15 cellular contexts compared by ENCODE assay signal in the genomic region with DNA sequence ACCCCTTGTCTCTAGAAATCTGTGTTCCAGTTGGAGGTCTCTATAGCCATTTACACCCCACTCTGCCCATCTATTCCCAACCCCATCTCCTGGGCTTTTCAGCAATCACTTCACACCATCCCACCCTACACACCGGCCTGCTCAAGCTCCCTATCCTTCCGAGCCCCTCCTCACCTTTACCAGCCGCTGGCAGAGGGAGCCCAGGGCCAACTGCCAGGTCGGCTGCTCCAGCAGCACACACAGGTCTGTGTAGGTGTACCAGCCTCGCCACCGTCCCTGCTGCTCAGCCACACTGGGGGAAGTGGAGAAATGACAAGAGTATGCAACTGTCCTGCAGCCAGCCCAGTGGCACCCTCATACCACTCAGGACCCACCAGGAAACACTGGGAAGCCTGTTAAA. TPM values are rescaled to one million over a fixed set of nuclear protein-coding genes. Genes with fewer than 3 reads are reported as not detected.
DNase-seq lines count a peak whose midpoint lies in the region; ATAC-seq and TF ChIP-seq lines count a peak whose summit lies in the region.
"Had no signal": no experiment of that assay in that cellular context is flagged by ENCODE, and none has a peak within 500 bp of the region (broad histone marks: within the 10 kb centered on the region; RNA-seq: fewer than 3 reads in every experiment).

No MANE protein-coding gene starts in this region.

- peak overlapping the region; percentile 10 to 66 for H3K27ac Mint-ChIP-seq in activated naive CD4-positive, alpha-beta T cell treated with anti-CD3 and anti-CD28 coated beads, Interleukin-2, amount 50 U/mL, for 72 hours
- H3K27ac Mint-ChIP-seq in activated naive CD4-positive, alpha-beta T cell treated with anti-CD3 and anti-CD28 coated beads, Interleukin-2, amount 10 ng/mL, durations not matched to agents 7 days and 5 days: no peak overlapping the region
- peak overlapping the region; percentile 45 for H3K27ac Mint-ChIP-seq in T-helper 17 cell
- peak overlapping the region; percentile 57 for H3K27ac Mint-ChIP-seq in neural crest cell (ENCODE audit: unreplicated experiment)

- H3K4me1 Mint-ChIP-seq in activated naive CD4-positive, alpha-beta T cell treated with anti-CD3 and anti-CD28 coated beads, Interleukin-2, amount 10 ng/mL, durations not matched to agents 7 days and 5 days: peaks cover 33% of the 10 kb centered on the region
- H3K4me1 Mint-ChIP-seq in T-helper 17 cell (peaks cover 31% of the 10 kb centered on the region), neural crest cell (peaks cover 17% of the 10 kb centered on the region)

- peaks cover 25 to 27% of the 10 kb centered on the region in 2 donors for H3K36me3 Mint-ChIP-seq in activated naive CD4-positive, alpha-beta T cell treated with anti-CD3 and anti-CD28 coated beads, Interleukin-2, amount 50 U/mL, for 72 hours
- H3K36me3 Mint-ChIP-seq in activated naive CD4-positive, alpha-beta T cell treated with anti-CD3 and anti-CD28 coated beads, Interleukin-2, amount 10 ng/mL, durations not matched to agents 7 days and 5 days: peaks cover 31% of the 10 kb centered on the region
- H3K36me3 Mint-ChIP-seq in T-helper 17 cell (ENCODE audit: low read depth) (peaks cover 7% of the 10 kb centered on the region), neural crest cell (ENCODE audit: low read depth) (peaks cover 2% of the 10 kb centered on the region)

- no peak for DNase-seq in activated naive CD4-positive, alpha-beta T cell treated with anti-CD3 and anti-CD28 coated beads, Interleukin-2, amount 50 U/mL, for 72 hours (ENCODE audit: low spot score in 2 of 2)
- no peak for DNase-seq in activated naive CD4-positive, alpha-beta T cell treated with anti-CD3 and anti-CD28 coated beads, Interleukin-2, amount 10 ng/mL, durations not matched to agents 7 days and 5 days
- DNase-seq in T-helper 17 cell (no peak), neural crest cell (ENCODE audit: low read depth, low spot score) (no peak), NCI-H510A treated with DMSO at 0.1 percent for 48 hours (lab: John Stamatoyannopoulos, UW) (no peak)
- DNase-seq: ACHN, DND-41, Kasumi-1, MG63, NCI-H1048, NCI-H1436 treated with DMSO at 0.1 percent for 48 hours, NCI-H2029, NCI-H345, NCI-H526 had no signal

- no peaks in the 10 kb centered on the region for H3K9me3 ChIP-seq in T-helper 17 cell (ENCODE audit: control insufficient read depth, low read length, poor library complexity, severe bottlenecking)
- H3K9me3 ChIP-seq: MG63 had no signal

- H3K27me3 Mint-ChIP-seq in activated naive CD4-positive, alpha-beta T cell treated with anti-CD3 and anti-CD28 coated beads, Interleukin-2, amount 10 ng/mL, durations not matched to agents 7 days and 5 days: no peaks in the 10 kb centered on the region
- H3K27me3 Mint-ChIP-seq in T-helper 17 cell (no peaks in the 10 kb centered on the region), neural crest cell (ENCODE audit: low read depth) (no peaks in the 10 kb centered on the region)

- CTCF ChIA-PET in activated naive CD4-positive, alpha-beta T cell treated with anti-CD3 and anti-CD28 coated beads, Interleukin-2, amount 10 ng/mL, durations not matched to agents 7 days and 5 days (lab: Charles Lee): interaction anchor here (1.3 to 5.6 kb wide), 9 partner anchors 13 to 125 kb away, joined by 4 to 70 read pairs (median 8); partner anchors contain the start of genes DNAJB2, NHEJ1, TUBA4B and ZFAND2B

- no peak for ATAC-seq in activated naive CD4-positive, alpha-beta T cell treated with anti-CD3 and anti-CD28 coated beads, Interleukin-2, amount 50 U/mL, for 72 hours
- no peak for ATAC-seq in T-helper 17 cell

- no peaks in the 10 kb centered on the region for H3K9me3 Mint-ChIP-seq in activated naive CD4-positive, alpha-beta T cell treated with anti-CD3 and anti-CD28 coated beads, Interleukin-2, amount 50 U/mL, for 72 hours
- H3K9me3 Mint-ChIP-seq in activated naive CD4-positive, alpha-beta T cell treated with anti-CD3 and anti-CD28 coated beads, Interleukin-2, amount 10 ng/mL, durations not matched to agents 7 days and 5 days: no peaks in the 10 kb centered on the region
- no peaks in the 10 kb centered on the region for H3K9me3 Mint-ChIP-seq in neural crest cell

- TF ChIP-seq CTCF in neural crest cell (conservative IDR thresholded peaks at IDR 0.05): no peak

- no peak overlapping the region for H3K4me3 Mint-ChIP-seq in activated naive CD4-positive, alpha-beta T cell treated with anti-CD3 and anti-CD28 coated beads, Interleukin-2, amount 10 ng/mL, durations not matched to agents 7 days and 5 days
- H3K4me3 Mint-ChIP-seq in T-helper 17 cell (no peak overlapping the region), neural crest cell (no peak overlapping the region)

RNA-seq across cellular contexts. Expression of gene SLC23A3, which starts 3.3 kb away (rescaled TPM):
- 1 to 10 TPM; 1.5 to 2.8 TPM for total RNA-seq in activated naive CD4-positive, alpha-beta T cell treated with anti-CD3 and anti-CD28 coated beads, Interleukin-2, amount 50 U/mL, for 72 hours
- 1 to 10 TPM in 1 of 2 donors, under 1 TPM in 1; 0.65 to 1.0 TPM for total RNA-seq in T-helper 17 cell
- 0.34 and 1.5 TPM in 2 replicates for total RNA-seq in neural crest cell
- total RNA-seq: G401 had no signal

RNA-seq across cellular contexts. Expression of gene CNPPD1, which starts 3.5 kb away (rescaled TPM):
- total RNA-seq in activated naive CD4-positive, alpha-beta T cell treated with anti-CD3 and anti-CD28 coated beads, Interleukin-2, amount 50 U/mL, for 72 hours: 10 to 100 TPM; 46.9 to 48.0 TPM
- total RNA-seq in T-helper 17 cell: 10 to 100 TPM; 50.8 to 58.1 TPM
- 39.9 and 42.1 TPM in 2 replicates for total RNA-seq in neural crest cell

RNA-seq across cellular contexts. Expression of gene RETREG2, which starts 4.9 kb away (rescaled TPM):
- total RNA-seq in activated naive CD4-positive, alpha-beta T cell treated with anti-CD3 and anti-CD28 coated beads, Interleukin-2, amount 50 U/mL, for 72 hours: 100 to 1,000 TPM in 1 of 2 donors, 10 to 100 TPM in 1; 93.0 to 120 TPM
- total RNA-seq in T-helper 17 cell (10 to 100 TPM; 78.4 to 81.4 TPM), neural crest cell (84.6 and 86.0 TPM in 2 replicates)

RNA-seq across cellular contexts. Expression of gene NHEJ1, which starts 12.6 kb away (rescaled TPM):
- total RNA-seq in activated naive CD4-positive, alpha-beta T cell treated with anti-CD3 and anti-CD28 coated beads, Interleukin-2, amount 50 U/mL, for 72 hours: 10 to 100 TPM; 20.9 to 25.0 TPM
- 10 to 100 TPM; 11.8 to 15.2 TPM for total RNA-seq in T-helper 17 cell
- total RNA-seq in neural crest cell: 23.5 and 26.8 TPM in 2 replicates

RNA-seq across cellular contexts. Expression of gene ZFAND2B, which starts 33.4 kb away (rescaled TPM):
- 10 to 100 TPM; 25.6 to 66.5 TPM for total RNA-seq in activated naive CD4-positive, alpha-beta T cell treated with anti-CD3 and anti-CD28 coated beads, Interleukin-2, amount 50 U/mL, for 72 hours
- total RNA-seq in T-helper 17 cell: 10 to 100 TPM; 65.3 to 71.1 TPM
- total RNA-seq in neural crest cell: 26.6 and 30.1 TPM in 2 replicates
